In genomic region chr20:50098259-50098658, GRCh38 we compare ENCODE assay signal across 18 cellular contexts. TPM values are rescaled to one million over a fixed set of nuclear protein-coding genes. Genes with fewer than 3 reads are reported as not detected.
DNase-seq lines count a peak whose midpoint lies in the region; ATAC-seq and TF ChIP-seq lines count a peak whose summit lies in the region.
"Had no signal": no experiment of that assay in that cellular context is flagged by ENCODE, and none has a peak within 500 bp of the region (broad histone marks: within the 10 kb centered on the region; RNA-seq: fewer than 3 reads in every experiment).

No MANE protein-coding gene starts in this region.

- peak overlapping the region; percentile 36 to 99 (median 84) for H3K27ac ChIP-seq in gastrocnemius medialis
- H3K27ac ChIP-seq: A549, right lobe of liver, VCaP had no signal

- CTCF ChIA-PET in activated CD8-positive, alpha-beta memory T cell treated with anti-CD3 and anti-CD28 coated beads, Interleukin-2, amount 10 ng/mL, durations not matched to agents 7 days and 5 days (lab: Charles Lee) = interaction anchor here (0.9 to 9.2 kb wide), 10 partner anchors 8 to 305 kb away, joined by 3 to 77 read pairs (median 4); no protein-coding TSS in a partner anchor

- no peak for TF ChIP-seq CTCF in glutamatergic neuron (IDR thresholded peaks at IDR 0.05; ENCODE audit: partially characterized antibody, unreplicated experiment)
- TF ChIP-seq CTCF in gastrocnemius medialis (IDR thresholded peaks at IDR 0.05 in 4 of 5, conservative IDR thresholded peaks at IDR 0.05 in 1 of 5) = no peak

- H3K36me3 ChIP-seq in gastrocnemius medialis = peaks cover 0 to 21% of the 10 kb centered on the region in 2 donors

- H3K4me1 ChIP-seq in gastrocnemius medialis = peaks cover 56 to 66% of the 10 kb centered on the region in 2 donors

- H3K4me1 Mint-ChIP-seq in activated CD8-positive, alpha-beta memory T cell treated with anti-CD3 and anti-CD28 coated beads, Interleukin-2, amount 10 ng/mL, durations not matched to agents 7 days and 5 days = peaks cover 48% of the 10 kb centered on the region
- H3K4me1 Mint-ChIP-seq in T-helper 17 cell = peaks cover 33% of the 10 kb centered on the region
- H3K4me1 Mint-ChIP-seq in glutamatergic neuron (ENCODE audit: low read depth, unreplicated experiment) = peaks cover 11% of the 10 kb centered on the region

- H3K9me3 Mint-ChIP-seq in activated CD8-positive, alpha-beta memory T cell treated with anti-CD3 and anti-CD28 coated beads, Interleukin-2, amount 10 ng/mL, durations not matched to agents 7 days and 5 days (ENCODE audit: low read depth) = no peaks in the 10 kb centered on the region
- H3K9me3 Mint-ChIP-seq in glutamatergic neuron (ENCODE audit: unreplicated experiment) = no peaks in the 10 kb centered on the region

- no peaks in the 10 kb centered on the region for H3K27me3 ChIP-seq in gastrocnemius medialis
- H3K27me3 ChIP-seq: right lobe of liver, upper lobe of left lung had no signal

- H3K4me3 ChIP-seq in gastrocnemius medialis = no peak overlapping the region
- H3K4me3 ChIP-seq: A549, right lobe of liver, upper lobe of left lung had no signal

- H3K27ac Mint-ChIP-seq in activated CD8-positive, alpha-beta memory T cell treated with anti-CD3 and anti-CD28 coated beads, Interleukin-2, amount 10 ng/mL, durations not matched to agents 7 days and 5 days = peak overlapping the region; percentile 21
- peak overlapping the region; percentile 56 for H3K27ac Mint-ChIP-seq in T-helper 17 cell
- H3K27ac Mint-ChIP-seq in glutamatergic neuron (ENCODE audit: unreplicated experiment) = peak overlapping the region; percentile 5

- H3K27me3 Mint-ChIP-seq in activated CD8-positive, alpha-beta memory T cell treated with anti-CD3 and anti-CD28 coated beads, Interleukin-2, amount 10 ng/mL, durations not matched to agents 7 days and 5 days = no peaks in the 10 kb centered on the region
- H3K27me3 Mint-ChIP-seq in T-helper 17 cell (no peaks in the 10 kb centered on the region), glutamatergic neuron (ENCODE audit: unreplicated experiment) (peaks cover 2% of the 10 kb centered on the region)

- DNase-seq in activated CD8-positive, alpha-beta memory T cell treated with anti-CD3 and anti-CD28 coated beads, Interleukin-2, amount 10 ng/mL, durations not matched to agents 7 days and 5 days = no peak
- no peak for DNase-seq in activated CD8-positive, alpha-beta memory T cell treated with anti-CD3 and anti-CD28 coated beads, Interleukin-2, amount 50 U/mL, for 4 hours
- DNase-seq in T-helper 17 cell (no peak), glutamatergic neuron (no peak), gastrocnemius medialis (no peak), AML-193 (lab: John Stamatoyannopoulos, UW) (no peak), EL (no peak)
- DNase-seq: central memory CD4-positive, alpha-beta T cell; HCEC 1CT; mesenchymal stem cell; NCI-H1048; NCI-H2107; right lobe of liver; stimulated activated CD4-positive, alpha-beta T cell treated with anti-CD3 and anti-CD28 coated beads, Interleukin-4, amount 100 ng/mL, for 24 hours; upper lobe of left lung had no signal

- ATAC-seq in activated CD8-positive, alpha-beta memory T cell treated with anti-CD3 and anti-CD28 coated beads, Interleukin-2, amount 10 ng/mL, durations not matched to agents 7 days and 5 days = no peak
- ATAC-seq in T-helper 17 cell (no peak), gastrocnemius medialis (peak in 1 of 2 donors; percentile 14), GM18868 (IDR thresholded peaks at IDR 0.05; ENCODE audit: unreplicated experiment) (no peak)
- ATAC-seq: A549 had no signal

- no peak for TF ChIP-seq POLR2A in gastrocnemius medialis (IDR thresholded peaks at IDR 0.05)

- no peaks in the 10 kb centered on the region for H3K9me3 ChIP-seq in T-helper 17 cell (ENCODE audit: control insufficient read depth, low read length, poor library complexity, severe bottlenecking)
- no peaks in the 10 kb centered on the region for H3K9me3 ChIP-seq in gastrocnemius medialis
- H3K9me3 ChIP-seq: A549, right lobe of liver, upper lobe of left lung had no signal

- intact Hi-C loops in gastrocnemius medialis (cut with DNase I; ENCODE audit: low total_unique reads) = no loop called here

- peaks cover 43% of the 10 kb centered on the region for H3K36me3 Mint-ChIP-seq in activated CD8-positive, alpha-beta memory T cell treated with anti-CD3 and anti-CD28 coated beads, Interleukin-2, amount 10 ng/mL, durations not matched to agents 7 days and 5 days
- peaks cover 3% of the 10 kb centered on the region for H3K36me3 Mint-ChIP-seq in T-helper 17 cell (ENCODE audit: low read depth)
- no peaks in the 10 kb centered on the region for H3K36me3 Mint-ChIP-seq in glutamatergic neuron (ENCODE audit: unreplicated experiment)

- in situ Hi-C loops in gastrocnemius medialis (cut with MboI; ENCODE audit: low sequenced_read_pairs in 4 of 4) = no loop called here

- H3K4me3 Mint-ChIP-seq in activated CD8-positive, alpha-beta memory T cell treated with anti-CD3 and anti-CD28 coated beads, Interleukin-2, amount 10 ng/mL, durations not matched to agents 7 days and 5 days = no peak overlapping the region
- H3K4me3 Mint-ChIP-seq in T-helper 17 cell (no peak overlapping the region), glutamatergic neuron (ENCODE audit: unreplicated experiment) (no peak overlapping the region)

RNA-seq across cellular contexts. Expression of gene UBE2V1, which starts 14.7 kb away (rescaled TPM):
- 100 to 1,000 TPM; 140 to 158 TPM for total RNA-seq in activated CD8-positive, alpha-beta memory T cell treated with anti-CD3 and anti-CD28 coated beads, Interleukin-2, amount 10 ng/mL, durations not matched to agents 7 days and 5 days
- 100 to 1,000 TPM; 124 to 151 TPM for total RNA-seq in T-helper 17 cell
- total RNA-seq in glutamatergic neuron (ENCODE audit: unreplicated experiment) = 149 TPM
- total RNA-seq in gastrocnemius medialis = 10 to 100 TPM; 37.6 to 58.5 (median 46.9) TPM

RNA-seq across cellular contexts. Expression of gene PEDS1, which starts 55.3 kb away (rescaled TPM):
- 10 to 100 TPM; 24.2 to 25.4 TPM for total RNA-seq in activated CD8-positive, alpha-beta memory T cell treated with anti-CD3 and anti-CD28 coated beads, Interleukin-2, amount 10 ng/mL, durations not matched to agents 7 days and 5 days
- total RNA-seq in T-helper 17 cell (10 to 100 TPM; 14.3 to 22.6 TPM), glutamatergic neuron (ENCODE audit: unreplicated experiment) (29.3 TPM), gastrocnemius medialis (10 to 100 TPM; 33.2 to 77.9 (median 38.2) TPM)

Comparison
In these comparisons a context has a peak if more than half of its experiments do, and no peak if none do; other contexts are left out.
1. H3K27ac Mint-ChIP-seq: peak in every context shown above with its lines; median percentile 56 in T-helper 17 cell; 21 in activated CD8-positive, alpha-beta memory T cell treated with anti-CD3 and anti-CD28 coated beads, Interleukin-2, amount 10 ng/mL, durations not matched to agents 7 days and 5 days; 5 in glutamatergic neuron.